In the genomic region with DNA sequence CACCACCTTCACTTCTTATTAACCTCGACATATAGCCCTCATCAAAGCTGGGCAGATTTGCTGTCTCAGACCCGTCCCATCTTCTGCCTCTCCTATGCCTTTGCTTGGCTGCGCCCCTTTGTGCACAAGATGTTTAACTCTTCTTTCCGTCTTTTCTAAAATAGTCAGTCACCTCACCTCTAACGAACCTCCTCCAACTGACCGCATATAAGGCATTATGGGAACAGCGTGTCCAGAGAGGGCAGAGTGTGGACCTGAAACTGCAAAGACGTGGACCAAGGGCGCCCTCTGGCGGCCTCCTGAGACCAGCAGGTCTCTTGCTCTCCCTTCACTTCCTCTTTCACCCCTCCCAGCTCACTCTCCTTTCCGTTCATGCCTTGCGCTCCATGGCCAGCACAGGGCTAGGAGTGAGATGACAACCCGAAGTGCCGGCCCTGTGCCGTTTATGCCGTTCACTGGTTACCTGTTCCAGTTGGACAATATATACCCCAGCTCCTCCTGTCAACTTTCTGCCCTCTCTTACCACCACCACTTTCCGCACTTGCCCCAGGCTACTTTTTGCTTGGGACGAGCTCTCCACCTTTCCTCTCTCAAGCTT, we compare ENCODE assay signal across 1 cellular context.
TF ChIP-seq lines count a peak whose summit lies in the region.

No MANE protein-coding gene starts in this region.

TF ChIP-seq in K562, 482 proteins besides CTCF, POLR2A, EP300 and RAD21 (continued from another document and continues in another):
- TF ChIP-seq, protein P1, sequence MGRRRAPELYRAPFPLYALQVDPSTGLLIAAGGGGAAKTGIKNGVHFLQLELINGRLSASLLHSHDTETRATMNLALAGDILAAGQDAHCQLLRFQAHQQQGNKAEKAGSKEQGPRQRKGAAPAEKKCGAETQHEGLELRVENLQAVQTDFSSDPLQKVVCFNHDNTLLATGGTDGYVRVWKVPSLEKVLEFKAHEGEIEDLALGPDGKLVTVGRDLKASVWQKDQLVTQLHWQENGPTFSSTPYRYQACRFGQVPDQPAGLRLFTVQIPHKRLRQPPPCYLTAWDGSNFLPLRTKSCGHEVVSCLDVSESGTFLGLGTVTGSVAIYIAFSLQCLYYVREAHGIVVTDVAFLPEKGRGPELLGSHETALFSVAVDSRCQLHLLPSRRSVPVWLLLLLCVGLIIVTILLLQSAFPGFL (CRISPR knock-in tag; IDR thresholded peaks at IDR 0.05): no peak
- TF ChIP-seq SIN3B (IDR thresholded peaks at IDR 0.05; ENCODE audit: low read depth): 0 out of 2 replicates have a peak, but pooled peaks have one; percentile 24
- peak; percentile 65 for TF ChIP-seq NEUROD1 (IDR thresholded peaks at IDR 0.05; ENCODE audit: borderline replicate concordance, low read depth, low read length, partially characterized antibody)
- TF ChIP-seq SIN3A (IDR thresholded peaks at IDR 0.05; ENCODE audit: borderline replicate concordance in 2 of 2, control insufficient read depth in 1 of 2, low read depth in 2 of 2, low read length in 2 of 2): peak; percentile 40 to 82; a peak in 2 of 4 replicates
- TF ChIP-seq, protein P2, sequence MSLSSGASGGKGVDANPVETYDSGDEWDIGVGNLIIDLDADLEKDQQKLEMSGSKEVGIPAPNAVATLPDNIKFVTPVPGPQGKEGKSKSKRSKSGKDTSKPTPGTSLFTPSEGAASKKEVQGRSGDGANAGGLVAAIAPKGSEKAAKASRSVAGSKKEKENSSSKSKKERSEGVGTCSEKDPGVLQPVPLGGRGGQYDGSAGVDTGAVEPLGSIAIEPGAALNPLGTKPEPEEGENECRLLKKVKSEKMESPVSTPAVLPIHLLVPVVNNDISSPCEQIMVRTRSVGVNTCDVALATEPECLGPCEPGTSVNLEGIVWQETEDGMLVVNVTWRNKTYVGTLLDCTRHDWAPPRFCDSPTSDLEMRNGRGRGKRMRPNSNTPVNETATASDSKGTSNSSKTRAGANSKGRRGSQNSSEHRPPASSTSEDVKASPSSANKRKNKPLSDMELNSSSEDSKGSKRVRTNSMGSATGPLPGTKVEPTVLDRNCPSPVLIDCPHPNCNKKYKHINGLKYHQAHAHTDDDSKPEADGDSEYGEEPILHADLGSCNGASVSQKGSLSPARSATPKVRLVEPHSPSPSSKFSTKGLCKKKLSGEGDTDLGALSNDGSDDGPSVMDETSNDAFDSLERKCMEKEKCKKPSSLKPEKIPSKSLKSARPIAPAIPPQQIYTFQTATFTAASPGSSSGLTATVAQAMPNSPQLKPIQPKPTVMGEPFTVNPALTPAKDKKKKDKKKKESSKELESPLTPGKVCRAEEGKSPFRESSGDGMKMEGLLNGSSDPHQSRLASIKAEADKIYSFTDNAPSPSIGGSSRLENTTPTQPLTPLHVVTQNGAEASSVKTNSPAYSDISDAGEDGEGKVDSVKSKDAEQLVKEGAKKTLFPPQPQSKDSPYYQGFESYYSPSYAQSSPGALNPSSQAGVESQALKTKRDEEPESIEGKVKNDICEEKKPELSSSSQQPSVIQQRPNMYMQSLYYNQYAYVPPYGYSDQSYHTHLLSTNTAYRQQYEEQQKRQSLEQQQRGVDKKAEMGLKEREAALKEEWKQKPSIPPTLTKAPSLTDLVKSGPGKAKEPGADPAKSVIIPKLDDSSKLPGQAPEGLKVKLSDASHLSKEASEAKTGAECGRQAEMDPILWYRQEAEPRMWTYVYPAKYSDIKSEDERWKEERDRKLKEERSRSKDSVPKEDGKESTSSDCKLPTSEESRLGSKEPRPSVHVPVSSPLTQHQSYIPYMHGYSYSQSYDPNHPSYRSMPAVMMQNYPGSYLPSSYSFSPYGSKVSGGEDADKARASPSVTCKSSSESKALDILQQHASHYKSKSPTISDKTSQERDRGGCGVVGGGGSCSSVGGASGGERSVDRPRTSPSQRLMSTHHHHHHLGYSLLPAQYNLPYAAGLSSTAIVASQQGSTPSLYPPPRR (CRISPR knock-in tag; IDR thresholded peaks at IDR 0.05; ENCODE audit: borderline replicate concordance): no peak
- no peak for TF ChIP-seq ILK (tag; IDR thresholded peaks at IDR 0.05; ENCODE audit: borderline replicate concordance, low read depth)
- peak; percentile 80 for TF ChIP-seq ZNF263 (CRISPR knock-in tag; IDR thresholded peaks at IDR 0.05; ENCODE audit: borderline replicate concordance)
- TF ChIP-seq ZNF274 (IDR thresholded peaks at IDR 0.05; ENCODE audit: borderline replicate concordance, low read depth, low read length): no peak
- no peak for TF ChIP-seq EZH2 (IDR thresholded peaks at IDR 0.05; ENCODE audit: borderline replicate concordance, low read depth, low read length)
- 0 out of 2 replicates have a peak, but pooled peaks have one; percentile 55 for TF ChIP-seq SMARCA4 (IDR thresholded peaks at IDR 0.05)
- TF ChIP-seq ZNF3 (CRISPR knock-in tag; IDR thresholded peaks at IDR 0.05): no peak
- no peak for TF ChIP-seq HEY1 (CRISPR knock-in tag; IDR thresholded peaks at IDR 0.05; ENCODE audit: borderline replicate concordance)
- TF ChIP-seq MTF1 (CRISPR knock-in tag; IDR thresholded peaks at IDR 0.05; ENCODE audit: borderline replicate concordance): no peak
- TF ChIP-seq KLF6 (CRISPR knock-in tag; IDR thresholded peaks at IDR 0.05; ENCODE audit: borderline replicate concordance): no peak
- TF ChIP-seq RBM39 (optimal IDR thresholded peaks at IDR 0.05; ENCODE audit: low read depth, low read length): no peak
- TF ChIP-seq, protein P3, sequence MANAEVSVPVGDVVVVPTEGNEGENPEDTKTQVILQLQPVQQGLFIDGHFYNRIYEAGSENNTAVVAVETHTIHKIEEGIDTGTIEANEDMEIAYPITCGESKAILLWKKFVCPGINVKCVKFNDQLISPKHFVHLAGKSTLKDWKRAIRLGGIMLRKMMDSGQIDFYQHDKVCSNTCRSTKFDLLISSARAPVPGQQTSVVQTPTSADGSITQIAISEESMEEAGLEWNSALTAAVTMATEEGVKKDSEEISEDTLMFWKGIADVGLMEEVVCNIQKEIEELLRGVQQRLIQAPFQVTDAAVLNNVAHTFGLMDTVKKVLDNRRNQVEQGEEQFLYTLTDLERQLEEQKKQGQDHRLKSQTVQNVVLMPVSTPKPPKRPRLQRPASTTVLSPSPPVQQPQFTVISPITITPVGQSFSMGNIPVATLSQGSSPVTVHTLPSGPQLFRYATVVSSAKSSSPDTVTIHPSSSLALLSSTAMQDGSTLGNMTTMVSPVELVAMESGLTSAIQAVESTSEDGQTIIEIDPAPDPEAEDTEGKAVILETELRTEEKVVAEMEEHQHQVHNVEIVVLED (CRISPR knock-in tag; IDR thresholded peaks at IDR 0.05): no peak
- no peak for TF ChIP-seq NUFIP1 (IDR thresholded peaks at IDR 0.05; ENCODE audit: partially characterized antibody)
- TF ChIP-seq RBBP5 (IDR thresholded peaks at IDR 0.05; ENCODE audit: borderline replicate concordance, insufficient read depth, low read length, poor library complexity, severe bottlenecking): peak; percentile 5
- peak; percentile 89 for TF ChIP-seq ETV5 (CRISPR knock-in tag; IDR thresholded peaks at IDR 0.05; ENCODE audit: low read depth)
- TF ChIP-seq KDM5B (IDR thresholded peaks at IDR 0.05; ENCODE audit: insufficient replicate concordance, low read depth, low read length): no peak
- TF ChIP-seq ZNF184 (CRISPR knock-in tag; IDR thresholded peaks at IDR 0.05): no peak
- TF ChIP-seq CREB1 (IDR thresholded peaks at IDR 0.05): peak; percentile 52; the same call in 1 of the 2 replicates
- peak; percentile 46; the same call in 1 of the 2 replicates for TF ChIP-seq CREB1 (CRISPR knock-in tag; IDR thresholded peaks at IDR 0.05)
- TF ChIP-seq ZSCAN29 (IDR thresholded peaks at IDR 0.05): 0 out of 2 replicates have a peak, but pooled peaks have one; percentile 36
- TF ChIP-seq ZFP36 (IDR thresholded peaks at IDR 0.05; ENCODE audit: low read depth, low read length, partially characterized antibody): peak; percentile 55
- no peak for TF ChIP-seq CBX5 (IDR thresholded peaks at IDR 0.05; ENCODE audit: borderline replicate concordance, low read depth)
- TF ChIP-seq HIVEP1 (CRISPR knock-in tag; IDR thresholded peaks at IDR 0.05): no peak
- TF ChIP-seq ZNF830 (CRISPR knock-in tag; IDR thresholded peaks at IDR 0.05): no peak
- TF ChIP-seq XRCC5 (IDR thresholded peaks at IDR 0.05; ENCODE audit: low read depth, low read length): peak; percentile 84; the same call in 1 of the 2 replicates
- TF ChIP-seq, protein P4, sequence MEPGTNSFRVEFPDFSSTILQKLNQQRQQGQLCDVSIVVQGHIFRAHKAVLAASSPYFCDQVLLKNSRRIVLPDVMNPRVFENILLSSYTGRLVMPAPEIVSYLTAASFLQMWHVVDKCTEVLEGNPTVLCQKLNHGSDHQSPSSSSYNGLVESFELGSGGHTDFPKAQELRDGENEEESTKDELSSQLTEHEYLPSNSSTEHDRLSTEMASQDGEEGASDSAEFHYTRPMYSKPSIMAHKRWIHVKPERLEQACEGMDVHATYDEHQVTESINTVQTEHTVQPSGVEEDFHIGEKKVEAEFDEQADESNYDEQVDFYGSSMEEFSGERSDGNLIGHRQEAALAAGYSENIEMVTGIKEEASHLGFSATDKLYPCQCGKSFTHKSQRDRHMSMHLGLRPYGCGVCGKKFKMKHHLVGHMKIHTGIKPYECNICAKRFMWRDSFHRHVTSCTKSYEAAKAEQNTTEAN (CRISPR knock-in tag; IDR thresholded peaks at IDR 0.05): no peak; the same call in 1 of the 2 replicates
- TF ChIP-seq HMG20A (CRISPR knock-in tag; conservative IDR thresholded peaks at IDR 0.05): no peak
- no peak for TF ChIP-seq BACH1 (tag; IDR thresholded peaks at IDR 0.05)
- TF ChIP-seq HOXB6 (CRISPR knock-in tag; IDR thresholded peaks at IDR 0.05; ENCODE audit: borderline replicate concordance): no peak
- no peak for TF ChIP-seq ZNF316 (IDR thresholded peaks at IDR 0.05)
- TF ChIP-seq FOXP1 (CRISPR knock-in tag; IDR thresholded peaks at IDR 0.05): no peak; the same call in 1 of the 2 replicates
- TF ChIP-seq, protein P5, sequence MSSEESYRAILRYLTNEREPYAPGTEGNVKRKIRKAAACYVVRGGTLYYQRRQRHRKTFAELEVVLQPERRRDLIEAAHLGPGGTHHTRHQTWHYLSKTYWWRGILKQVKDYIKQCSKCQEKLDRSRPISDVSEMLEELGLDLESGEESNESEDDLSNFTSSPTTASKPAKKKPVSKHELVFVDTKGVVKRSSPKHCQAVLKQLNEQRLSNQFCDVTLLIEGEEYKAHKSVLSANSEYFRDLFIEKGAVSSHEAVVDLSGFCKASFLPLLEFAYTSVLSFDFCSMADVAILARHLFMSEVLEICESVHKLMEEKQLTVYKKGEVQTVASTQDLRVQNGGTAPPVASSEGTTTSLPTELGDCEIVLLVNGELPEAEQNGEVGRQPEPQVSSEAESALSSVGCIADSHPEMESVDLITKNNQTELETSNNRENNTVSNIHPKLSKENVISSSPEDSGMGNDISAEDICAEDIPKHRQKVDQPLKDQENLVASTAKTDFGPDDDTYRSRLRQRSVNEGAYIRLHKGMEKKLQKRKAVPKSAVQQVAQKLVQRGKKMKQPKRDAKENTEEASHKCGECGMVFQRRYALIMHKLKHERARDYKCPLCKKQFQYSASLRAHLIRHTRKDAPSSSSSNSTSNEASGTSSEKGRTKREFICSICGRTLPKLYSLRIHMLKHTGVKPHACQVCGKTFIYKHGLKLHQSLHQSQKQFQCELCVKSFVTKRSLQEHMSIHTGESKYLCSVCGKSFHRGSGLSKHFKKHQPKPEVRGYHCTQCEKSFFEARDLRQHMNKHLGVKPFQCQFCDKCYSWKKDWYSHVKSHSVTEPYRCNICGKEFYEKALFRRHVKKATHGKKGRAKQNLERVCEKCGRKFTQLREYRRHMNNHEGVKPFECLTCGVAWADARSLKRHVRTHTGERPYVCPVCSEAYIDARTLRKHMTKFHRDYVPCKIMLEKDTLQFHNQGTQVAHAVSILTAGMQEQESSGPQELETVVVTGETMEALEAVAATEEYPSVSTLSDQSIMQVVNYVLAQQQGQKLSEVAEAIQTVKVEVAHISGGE (CRISPR knock-in tag; IDR thresholded peaks at IDR 0.05): 0 out of 6 replicates have a peak, but pooled peaks of 1 of the 3 experiments have one; percentile 11
- TF ChIP-seq, protein P6, sequence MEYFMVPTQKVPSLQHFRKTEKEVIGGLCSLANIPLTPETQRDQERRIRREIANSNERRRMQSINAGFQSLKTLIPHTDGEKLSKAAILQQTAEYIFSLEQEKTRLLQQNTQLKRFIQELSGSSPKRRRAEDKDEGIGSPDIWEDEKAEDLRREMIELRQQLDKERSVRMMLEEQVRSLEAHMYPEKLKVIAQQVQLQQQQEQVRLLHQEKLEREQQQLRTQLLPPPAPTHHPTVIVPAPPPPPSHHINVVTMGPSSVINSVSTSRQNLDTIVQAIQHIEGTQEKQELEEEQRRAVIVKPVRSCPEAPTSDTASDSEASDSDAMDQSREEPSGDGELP (CRISPR knock-in tag; IDR thresholded peaks at IDR 0.05; ENCODE audit: borderline replicate concordance): peak; percentile 85
- TF ChIP-seq, protein P7, sequence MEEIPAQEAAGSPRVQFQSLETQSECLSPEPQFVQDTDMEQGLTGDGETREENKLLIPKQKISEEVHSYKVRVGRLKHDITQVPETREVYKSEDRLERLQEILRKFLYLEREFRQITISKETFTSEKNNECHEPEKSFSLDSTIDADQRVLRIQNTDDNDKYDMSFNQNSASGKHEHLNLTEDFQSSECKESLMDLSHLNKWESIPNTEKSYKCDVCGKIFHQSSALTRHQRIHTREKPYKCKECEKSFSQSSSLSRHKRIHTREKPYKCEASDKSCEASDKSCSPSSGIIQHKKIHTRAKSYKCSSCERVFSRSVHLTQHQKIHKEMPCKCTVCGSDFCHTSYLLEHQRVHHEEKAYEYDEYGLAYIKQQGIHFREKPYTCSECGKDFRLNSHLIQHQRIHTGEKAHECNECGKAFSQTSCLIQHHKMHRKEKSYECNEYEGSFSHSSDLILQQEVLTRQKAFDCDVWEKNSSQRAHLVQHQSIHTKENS (CRISPR knock-in tag; IDR thresholded peaks at IDR 0.05): no peak
- no peak for TF ChIP-seq ZNF408 (CRISPR knock-in tag; IDR thresholded peaks at IDR 0.05; ENCODE audit: low read depth)
- TF ChIP-seq, protein P8, sequence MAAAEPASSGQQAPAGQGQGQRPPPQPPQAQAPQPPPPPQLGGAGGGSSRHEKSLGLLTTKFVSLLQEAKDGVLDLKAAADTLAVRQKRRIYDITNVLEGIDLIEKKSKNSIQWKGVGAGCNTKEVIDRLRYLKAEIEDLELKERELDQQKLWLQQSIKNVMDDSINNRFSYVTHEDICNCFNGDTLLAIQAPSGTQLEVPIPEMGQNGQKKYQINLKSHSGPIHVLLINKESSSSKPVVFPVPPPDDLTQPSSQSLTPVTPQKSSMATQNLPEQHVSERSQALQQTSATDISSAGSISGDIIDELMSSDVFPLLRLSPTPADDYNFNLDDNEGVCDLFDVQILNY (CRISPR knock-in tag; IDR thresholded peaks at IDR 0.05): no peak
- TF ChIP-seq ZNF124 (CRISPR knock-in tag; IDR thresholded peaks at IDR 0.05): no peak
- no peak for TF ChIP-seq KDM2B (CRISPR knock-in tag; IDR thresholded peaks at IDR 0.05)
- TF ChIP-seq NFE2 (IDR thresholded peaks at IDR 0.05; ENCODE audit: low read depth): no peak
- no peak for TF ChIP-seq NR2F6 (CRISPR knock-in tag; IDR thresholded peaks at IDR 0.05)
- TF ChIP-seq FOXK1 (CRISPR knock-in tag; IDR thresholded peaks at IDR 0.05; ENCODE audit: borderline replicate concordance): no peak
- TF ChIP-seq, protein P9, sequence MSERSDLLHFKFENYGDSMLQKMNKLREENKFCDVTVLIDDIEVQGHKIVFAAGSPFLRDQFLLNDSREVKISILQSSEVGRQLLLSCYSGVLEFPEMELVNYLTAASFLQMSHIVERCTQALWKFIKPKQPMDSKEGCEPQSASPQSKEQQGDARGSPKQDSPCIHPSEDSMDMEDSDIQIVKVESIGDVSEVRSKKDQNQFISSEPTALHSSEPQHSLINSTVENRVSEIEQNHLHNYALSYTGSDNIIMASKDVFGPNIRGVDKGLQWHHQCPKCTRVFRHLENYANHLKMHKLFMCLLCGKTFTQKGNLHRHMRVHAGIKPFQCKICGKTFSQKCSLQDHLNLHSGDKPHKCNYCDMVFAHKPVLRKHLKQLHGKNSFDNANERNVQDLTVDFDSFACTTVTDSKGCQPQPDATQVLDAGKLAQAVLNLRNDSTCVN (CRISPR knock-in tag; IDR thresholded peaks at IDR 0.05): no peak
- TF ChIP-seq SAFB2 (IDR thresholded peaks at IDR 0.05; ENCODE audit: borderline replicate concordance, low read depth, low read length, severe bottlenecking): no peak
- no peak for TF ChIP-seq RHOXF2B (CRISPR knock-in tag; conservative IDR thresholded peaks at IDR 0.05)
